ENCODE assay signal across 2 cellular contexts in genomic region chr6:40358473-40359460, GRCh38.
TF ChIP-seq lines count a peak whose summit lies in the region.

No MANE protein-coding gene starts in this region.

TF ChIP-seq in GM23338, 12 proteins besides CTCF, POLR2A, EP300 and RAD21 (continued from another document):
- no peak for TF ChIP-seq ETS1 (IDR thresholded peaks at IDR 0.05)
- no peak for TF ChIP-seq NANOG (IDR thresholded peaks at IDR 0.05; ENCODE audit: borderline replicate concordance)
- TF ChIP-seq EZH2phosphoT487 (IDR thresholded peaks at IDR 0.05; ENCODE audit: unreplicated experiment): no peak
- TF ChIP-seq CREB1 (CRISPR knock-in tag; IDR thresholded peaks at IDR 0.05; ENCODE audit: low read depth): no peak
- TF ChIP-seq STAT1 (IDR thresholded peaks at IDR 0.05; ENCODE audit: unreplicated experiment): no peak
- TF ChIP-seq ZNF331 (CRISPR knock-in tag; IDR thresholded peaks at IDR 0.05; ENCODE audit: low read depth): no peak
- TF ChIP-seq ZNF462 (CRISPR knock-in tag; IDR thresholded peaks at IDR 0.05): no peak

TF ChIP-seq in WTC11, 78 proteins besides CTCF, POLR2A, EP300 and RAD21 (continued from another document):
- TF ChIP-seq USF2 (CRISPR knock-in tag; IDR thresholded peaks at IDR 0.05) (no peak), ZNF317 (CRISPR knock-in tag; IDR thresholded peaks at IDR 0.05; ENCODE audit: borderline replicate concordance, low read depth) (no peak), PRDM15 (CRISPR knock-in tag; IDR thresholded peaks at IDR 0.05) (peak; percentile 72)
